ENCODE assay signal across 30 cellular contexts in the genomic region with DNA sequence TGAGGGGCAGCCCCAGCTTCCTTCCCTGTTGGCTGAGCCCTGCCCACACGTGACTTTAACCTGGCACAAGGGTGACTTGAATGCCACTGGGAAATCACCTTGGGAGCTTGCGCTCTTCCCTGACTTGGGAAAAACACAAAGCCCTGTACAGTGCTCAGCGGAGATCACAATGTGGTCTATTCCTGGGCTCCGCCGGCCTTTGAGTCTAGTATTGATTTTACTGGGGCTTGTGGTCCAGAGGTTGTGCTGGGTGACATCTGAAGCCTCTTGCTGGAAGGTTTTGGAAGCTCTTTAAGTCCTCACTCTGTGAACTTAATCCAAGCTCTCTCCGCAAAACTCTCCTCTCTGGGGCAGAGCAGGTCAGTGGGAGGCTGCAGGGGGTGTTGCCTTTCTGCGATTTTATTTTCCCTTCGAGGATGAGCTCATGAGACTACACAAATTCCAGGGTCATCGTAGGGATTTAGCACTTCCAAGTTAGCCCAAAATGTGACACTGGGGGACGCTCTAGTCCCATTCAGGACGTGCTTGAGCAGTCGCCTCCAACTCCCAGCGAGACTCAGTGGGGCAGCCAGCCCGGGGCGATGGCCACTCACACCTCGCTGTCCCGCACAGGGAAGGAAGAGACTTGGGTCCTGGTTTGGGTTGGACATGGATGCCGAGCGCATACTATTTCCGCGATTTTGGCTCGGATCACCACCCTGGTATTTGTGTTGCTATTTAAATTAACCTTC.
"Had no signal": no experiment of that assay in that cellular context is flagged by ENCODE, and none has a peak within 500 bp of the region (broad histone marks: within the 10 kb centered on the region; RNA-seq: fewer than 3 reads in every experiment).

No MANE protein-coding gene starts in this region.

- DNase-seq: activated B cell treated with CpG ODN at 0.5 μM for 24 hours; activated CD4-positive, alpha-beta T cell treated with anti-CD3 and anti-CD28 coated beads for 1 hour; activated CD4-positive, alpha-beta T cell treated with anti-CD3 and anti-CD28 coated beads, Interleukin-2, amount 10 ng/mL, durations not matched to agents 24 days and 14 days; activated CD4-positive, alpha-beta T cell treated with anti-CD3 and anti-CD28 coated beads, Interleukin-2, amount 50 U/mL, for 48 hours; activated CD8-positive, alpha-beta memory T cell treated with anti-CD3 and anti-CD28 coated beads, Interleukin-2, amount 10 ng/mL, durations not matched to agents 7 days and 5 days; activated effector memory CD4-positive, alpha-beta T cell treated with Interleukin-2 at 50 U/mL for 16 hours; activated naive CD4-positive, alpha-beta T cell treated with Interleukin-2 at 50 U/mL for 16 hours; activated naive CD8-positive, alpha-beta T cell treated with anti-CD3 and anti-CD28 coated beads, Interleukin-2, amount 50 U/mL, for 24 hours; activated T-cell treated with anti-CD3 and anti-CD28 coated beads, Interleukin-2, amount 50 U/mL, for 24 hours; amniotic stem cell; body of pancreas; central memory CD4-positive, alpha-beta T cell; NCI-H1105 treated with DMSO at 0.1 percent for 48 hours; NCI-H146; NCI-H187 treated with DMSO at 0.1 percent for 48 hours; NCI-H2081 treated with DMSO at 0.1 percent for 48 hours; NCI-H2171; NCI-H2227 treated with DMSO at 0.1 percent for 48 hours; NCI-H446 treated with DMSO at 0.1 percent for 48 hours; NCI-H524 treated with DMSO at 0.1 percent for 48 hours; NK-92 treated with Interleukin-12 subunit alpha and Interleukin-12 subunit beta, amount 100 ng/mL, for 24 hours; PC-3; SHP77 treated with DMSO at 0.1 percent for 48 hours; T-helper 17 cell; T-helper 9 cell had no signal

- H3K9me3 ChIP-seq: ascending aorta, body of pancreas had no signal

- FAIRE-seq: bronchial epithelial cell, RCC 7860 had no signal

- H3K36me3 ChIP-seq: ascending aorta had no signal

- ATAC-seq: activated CD8-positive, alpha-beta memory T cell treated with anti-CD3 and anti-CD28 coated beads, Interleukin-2, amount 10 ng/mL, durations not matched to agents 7 days and 5 days; activated naive CD4-positive, alpha-beta T cell treated with anti-CD3 and anti-CD28 coated beads, Interleukin-2, amount 50 U/mL, for 72 hours; activated naive CD8-positive, alpha-beta T cell treated with anti-CD3 and anti-CD28 coated beads, Interleukin-2, amount 50 U/mL, for 24 hours; body of pancreas; PC-3; T-helper 17 cell had no signal

- H3K27ac ChIP-seq: ascending aorta, body of pancreas, coronary artery had no signal

- H3K4me1 ChIP-seq: ascending aorta, body of pancreas had no signal

- H3K4me3 ChIP-seq: ascending aorta, body of pancreas, coronary artery had no signal

- H3K27me3 ChIP-seq: ascending aorta, body of pancreas had no signal
